21 cellular contexts compared by ENCODE assay signal in genomic region chr3:88248658-88249057, GRCh38.
DNase-seq lines count a peak whose midpoint lies in the region; ATAC-seq lines count a peak whose summit lies in the region.
"Had no signal": no experiment of that assay in that cellular context is flagged by ENCODE, and none has a peak within 500 bp of the region (broad histone marks: within the 10 kb centered on the region; RNA-seq: fewer than 3 reads in every experiment).

No MANE protein-coding gene starts in this region.

- H3K4me1 Mint-ChIP-seq in activated CD4-positive, alpha-beta T cell treated with anti-CD3 and anti-CD28 coated beads for 36 hours, result no peaks in the 10 kb centered on the region
- H3K4me1 Mint-ChIP-seq: CD14-positive monocyte; CD8-positive, alpha-beta memory T cell had no signal

- CTCF ChIA-PET in activated CD4-positive, alpha-beta T cell treated with anti-CD3 and anti-CD28 coated beads for 36 hours (lab: Charles Lee), result no interaction called here

- DNase-seq in stimulated activated CD8-positive, alpha-beta memory T cell treated with anti-CD3 and anti-CD28 coated beads, Interleukin-4, amount 100 ng/mL, for 48 hours, result no peak
- no peak for DNase-seq in NCI-H774 (lab: John Stamatoyannopoulos, UW)
- no peak for DNase-seq in activated CD4-positive, alpha-beta T cell treated with anti-CD3 and anti-CD28 coated beads for 36 hours
- DNase-seq: 8988T; ACHN; AML-193; BE2C; CD4-positive, alpha-beta T cell; CD8-positive, alpha-beta memory T cell; DMS53; DMS79 treated with DMSO at 0.1 percent for 48 hours; GF-D8; GOT3; HFFc6 had no signal

- no peak overlapping the region for H3K27ac Mint-ChIP-seq in activated CD4-positive, alpha-beta T cell treated with anti-CD3 and anti-CD28 coated beads for 36 hours
- H3K27ac Mint-ChIP-seq: CD4-positive, alpha-beta T cell; CD8-positive, alpha-beta memory T cell; HFFc6 had no signal

- no peak overlapping the region for H3K4me3 Mint-ChIP-seq in activated CD4-positive, alpha-beta T cell treated with anti-CD3 and anti-CD28 coated beads for 36 hours
- H3K4me3 Mint-ChIP-seq: CD14-positive monocyte; CD4-positive, alpha-beta T cell; CD8-positive, alpha-beta memory T cell; HFFc6 had no signal

- no peaks in the 10 kb centered on the region for H3K27me3 Mint-ChIP-seq in activated CD4-positive, alpha-beta T cell treated with anti-CD3 and anti-CD28 coated beads for 36 hours
- H3K27me3 Mint-ChIP-seq: CD4-positive, alpha-beta T cell had no signal

- intact Hi-C loops in activated CD4-positive, alpha-beta T cell treated with anti-CD3 and anti-CD28 coated beads for 36 hours (cut with DNase I, micrococcal nuclease), result no loop called here

- ATAC-seq in GM18858 (IDR thresholded peaks at IDR 0.05; ENCODE audit: unreplicated experiment), result peak; percentile 42
- peak; percentile 50 for ATAC-seq in GM19463 (IDR thresholded peaks at IDR 0.05; ENCODE audit: unreplicated experiment)
- ATAC-seq in HG03135 (IDR thresholded peaks at IDR 0.05; ENCODE audit: unreplicated experiment), result peak; percentile 62
- ATAC-seq in HG03354 (IDR thresholded peaks at IDR 0.05; ENCODE audit: poor library complexity, severe bottlenecking, unreplicated experiment), result peak; percentile 46
- ATAC-seq in GM21576 (IDR thresholded peaks at IDR 0.05; ENCODE audit: unreplicated experiment), result no peak
- ATAC-seq in activated CD4-positive, alpha-beta T cell treated with anti-CD3 and anti-CD28 coated beads for 36 hours, result no peak
- ATAC-seq: A549 had no signal

- no peaks in the 10 kb centered on the region for H3K36me3 Mint-ChIP-seq in activated CD4-positive, alpha-beta T cell treated with anti-CD3 and anti-CD28 coated beads for 36 hours (ENCODE audit: low read depth)
- H3K36me3 Mint-ChIP-seq: CD14-positive monocyte had no signal

- POLR2A ChIA-PET in activated CD4-positive, alpha-beta T cell treated with anti-CD3 and anti-CD28 coated beads for 36 hours (lab: Charles Lee), result no interaction called here

- H3K9me3 Mint-ChIP-seq in activated CD4-positive, alpha-beta T cell treated with anti-CD3 and anti-CD28 coated beads for 36 hours (ENCODE audit: low read depth), result peaks cover 1% of the 10 kb centered on the region
- H3K9me3 Mint-ChIP-seq: CD4-positive, alpha-beta T cell had no signal

Comparison
In these comparisons a context has a peak if more than half of its experiments do, and no peak if none do; other contexts are left out.
1. ATAC-seq: peak in GM18858 (single experiment), GM19463 (single experiment), HG03135 (single experiment) and HG03354 (single experiment); none in GM21576 (single experiment) and activated CD4-positive, alpha-beta T cell treated with anti-CD3 and anti-CD28 coated beads for 36 hours (single experiment).